ENCODE assay signal across 1 cellular context in the genomic region with DNA sequence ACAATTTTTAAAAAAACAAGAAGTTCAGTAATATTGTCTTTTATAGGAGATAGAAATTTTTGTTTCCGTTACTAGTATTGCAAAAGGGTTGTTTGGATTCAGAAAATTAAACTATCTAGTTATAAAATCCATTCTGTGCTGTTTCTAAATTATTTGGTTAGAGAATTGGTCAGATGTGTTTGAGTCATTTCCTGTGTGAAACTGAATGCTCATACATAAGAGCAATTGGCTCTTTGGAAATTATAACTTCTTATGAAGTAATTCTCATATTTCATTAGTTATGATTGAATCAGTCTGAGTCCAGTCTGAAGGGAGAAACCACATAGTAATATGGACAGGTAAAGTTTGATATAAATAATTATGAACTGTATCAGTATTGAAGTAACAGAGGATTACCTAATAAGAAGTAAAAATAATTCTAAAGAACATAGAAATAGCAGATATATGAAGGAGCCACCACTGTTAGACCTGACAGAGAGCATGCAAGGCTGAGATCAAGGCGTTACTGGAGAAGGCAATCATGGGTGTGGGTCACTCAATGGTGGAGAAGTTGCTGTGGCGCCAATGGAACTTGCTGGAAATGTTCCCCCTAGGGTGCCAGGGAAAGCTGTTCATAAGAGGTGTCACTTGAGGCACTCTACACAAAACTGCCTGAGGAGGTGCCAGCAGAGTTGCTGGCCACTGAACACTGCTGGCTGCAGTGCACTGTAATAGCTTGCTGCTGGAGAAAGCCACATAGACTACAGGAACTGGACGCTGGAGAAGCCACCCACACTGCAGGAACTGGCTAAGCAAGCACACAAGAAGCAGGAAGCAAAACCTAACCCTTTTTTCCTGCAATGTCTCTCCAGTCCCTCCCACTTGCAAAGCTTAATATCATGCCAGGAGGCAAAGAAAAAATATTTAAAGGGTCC.
TF ChIP-seq lines count a peak whose summit lies in the region.

No MANE protein-coding gene starts in this region.

TF ChIP-seq in SK-N-SH, 30 proteins besides CTCF, POLR2A, EP300 and RAD21 (continued from another document):
- TF ChIP-seq NFIC (IDR thresholded peaks at IDR 0.05; ENCODE audit: borderline replicate concordance), result no peak; the same call in 1 of the 2 replicates
- TF ChIP-seq TAF1 (IDR thresholded peaks at IDR 0.05; ENCODE audit: borderline replicate concordance, low read depth, low read length), result no peak
- TF ChIP-seq, protein P1, sequence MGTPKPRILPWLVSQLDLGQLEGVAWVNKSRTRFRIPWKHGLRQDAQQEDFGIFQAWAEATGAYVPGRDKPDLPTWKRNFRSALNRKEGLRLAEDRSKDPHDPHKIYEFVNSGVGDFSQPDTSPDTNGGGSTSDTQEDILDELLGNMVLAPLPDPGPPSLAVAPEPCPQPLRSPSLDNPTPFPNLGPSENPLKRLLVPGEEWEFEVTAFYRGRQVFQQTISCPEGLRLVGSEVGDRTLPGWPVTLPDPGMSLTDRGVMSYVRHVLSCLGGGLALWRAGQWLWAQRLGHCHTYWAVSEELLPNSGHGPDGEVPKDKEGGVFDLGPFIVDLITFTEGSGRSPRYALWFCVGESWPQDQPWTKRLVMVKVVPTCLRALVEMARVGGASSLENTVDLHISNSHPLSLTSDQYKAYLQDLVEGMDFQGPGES (IDR thresholded peaks at IDR 0.05; ENCODE audit: low read depth, low read length), result no peak
- no peak for TF ChIP-seq MXI1 (IDR thresholded peaks at IDR 0.05; ENCODE audit: low read depth, low read length)
- TF ChIP-seq, protein P2, sequence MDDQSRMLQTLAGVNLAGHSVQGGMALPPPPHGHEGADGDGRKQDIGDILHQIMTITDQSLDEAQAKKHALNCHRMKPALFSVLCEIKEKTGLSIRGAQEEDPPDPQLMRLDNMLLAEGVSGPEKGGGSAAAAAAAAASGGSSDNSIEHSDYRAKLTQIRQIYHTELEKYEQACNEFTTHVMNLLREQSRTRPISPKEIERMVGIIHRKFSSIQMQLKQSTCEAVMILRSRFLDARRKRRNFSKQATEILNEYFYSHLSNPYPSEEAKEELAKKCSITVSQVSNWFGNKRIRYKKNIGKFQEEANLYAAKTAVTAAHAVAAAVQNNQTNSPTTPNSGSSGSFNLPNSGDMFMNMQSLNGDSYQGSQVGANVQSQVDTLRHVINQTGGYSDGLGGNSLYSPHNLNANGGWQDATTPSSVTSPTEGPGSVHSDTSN (IDR thresholded peaks at IDR 0.05), result peak; percentile 53; the same call in 1 of the 2 replicates
- TF ChIP-seq, protein P3, sequence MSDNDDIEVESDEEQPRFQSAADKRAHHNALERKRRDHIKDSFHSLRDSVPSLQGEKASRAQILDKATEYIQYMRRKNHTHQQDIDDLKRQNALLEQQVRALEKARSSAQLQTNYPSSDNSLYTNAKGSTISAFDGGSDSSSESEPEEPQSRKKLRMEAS (IDR thresholded peaks at IDR 0.05; ENCODE audit: low read depth), result no peak
- TF ChIP-seq, protein P4, sequence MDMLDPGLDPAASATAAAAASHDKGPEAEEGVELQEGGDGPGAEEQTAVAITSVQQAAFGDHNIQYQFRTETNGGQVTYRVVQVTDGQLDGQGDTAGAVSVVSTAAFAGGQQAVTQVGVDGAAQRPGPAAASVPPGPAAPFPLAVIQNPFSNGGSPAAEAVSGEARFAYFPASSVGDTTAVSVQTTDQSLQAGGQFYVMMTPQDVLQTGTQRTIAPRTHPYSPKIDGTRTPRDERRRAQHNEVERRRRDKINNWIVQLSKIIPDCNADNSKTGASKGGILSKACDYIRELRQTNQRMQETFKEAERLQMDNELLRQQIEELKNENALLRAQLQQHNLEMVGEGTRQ (IDR thresholded peaks at IDR 0.05; ENCODE audit: borderline replicate concordance, low read depth, low read length), result no peak
- TF ChIP-seq JUND (IDR thresholded peaks at IDR 0.05), result peak; percentile 60; the same call in 1 of the 2 replicates
- no peak for TF ChIP-seq TEAD4 (IDR thresholded peaks at IDR 0.05; ENCODE audit: borderline replicate concordance, insufficient read depth)
- TF ChIP-seq, protein P5, sequence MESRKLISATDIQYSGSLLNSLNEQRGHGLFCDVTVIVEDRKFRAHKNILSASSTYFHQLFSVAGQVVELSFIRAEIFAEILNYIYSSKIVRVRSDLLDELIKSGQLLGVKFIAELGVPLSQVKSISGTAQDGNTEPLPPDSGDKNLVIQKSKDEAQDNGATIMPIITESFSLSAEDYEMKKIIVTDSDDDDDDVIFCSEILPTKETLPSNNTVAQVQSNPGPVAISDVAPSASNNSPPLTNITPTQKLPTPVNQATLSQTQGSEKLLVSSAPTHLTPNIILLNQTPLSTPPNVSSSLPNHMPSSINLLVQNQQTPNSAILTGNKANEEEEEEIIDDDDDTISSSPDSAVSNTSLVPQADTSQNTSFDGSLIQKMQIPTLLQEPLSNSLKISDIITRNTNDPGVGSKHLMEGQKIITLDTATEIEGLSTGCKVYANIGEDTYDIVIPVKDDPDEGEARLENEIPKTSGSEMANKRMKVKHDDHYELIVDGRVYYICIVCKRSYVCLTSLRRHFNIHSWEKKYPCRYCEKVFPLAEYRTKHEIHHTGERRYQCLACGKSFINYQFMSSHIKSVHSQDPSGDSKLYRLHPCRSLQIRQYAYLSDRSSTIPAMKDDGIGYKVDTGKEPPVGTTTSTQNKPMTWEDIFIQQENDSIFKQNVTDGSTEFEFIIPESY (IDR thresholded peaks at IDR 0.05; ENCODE audit: borderline replicate concordance, low read depth), result no peak
- peak; percentile 55; the same call in 1 of the 2 replicates for TF ChIP-seq FOSL2 (IDR thresholded peaks at IDR 0.05; ENCODE audit: borderline replicate concordance, low read depth)
- TF ChIP-seq, protein P6, sequence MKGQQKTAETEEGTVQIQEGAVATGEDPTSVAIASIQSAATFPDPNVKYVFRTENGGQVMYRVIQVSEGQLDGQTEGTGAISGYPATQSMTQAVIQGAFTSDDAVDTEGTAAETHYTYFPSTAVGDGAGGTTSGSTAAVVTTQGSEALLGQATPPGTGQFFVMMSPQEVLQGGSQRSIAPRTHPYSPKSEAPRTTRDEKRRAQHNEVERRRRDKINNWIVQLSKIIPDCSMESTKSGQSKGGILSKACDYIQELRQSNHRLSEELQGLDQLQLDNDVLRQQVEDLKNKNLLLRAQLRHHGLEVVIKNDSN (IDR thresholded peaks at IDR 0.05; ENCODE audit: borderline replicate concordance, low read depth), result no peak
- no peak for TF ChIP-seq YY1 (IDR thresholded peaks at IDR 0.05; ENCODE audit: low read depth)
